In the genomic region with DNA sequence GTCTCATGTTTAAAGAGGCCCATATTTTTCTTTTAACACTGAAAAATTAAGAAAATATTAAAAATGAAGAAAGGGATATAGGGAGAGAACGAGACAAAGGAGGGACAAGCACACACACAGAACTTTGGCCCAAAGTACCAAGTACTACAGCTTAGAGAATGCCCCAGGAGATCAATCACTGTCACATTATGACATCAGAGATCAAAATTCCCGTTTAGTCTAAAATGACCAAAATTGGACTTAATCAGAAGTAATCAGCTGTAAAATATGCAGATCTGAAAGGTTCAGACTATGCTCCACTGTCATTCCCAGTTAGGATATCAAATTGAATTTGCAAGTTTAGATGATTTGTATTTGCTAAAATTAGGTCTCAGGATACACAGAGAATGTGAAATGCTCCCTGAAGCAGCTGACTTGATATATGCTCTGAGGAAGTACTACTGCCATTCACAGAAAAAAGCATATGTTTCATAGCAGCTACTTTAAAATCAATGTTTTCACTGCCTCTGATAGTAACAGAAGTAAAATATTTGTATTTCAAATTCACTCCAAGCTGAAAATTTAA, we compare ENCODE assay signal across 23 cellular contexts.
DNase-seq lines count a peak whose midpoint lies in the region; ATAC-seq, FAIRE-seq and TF ChIP-seq lines count a peak whose summit lies in the region.
"Had no signal": no experiment of that assay in that cellular context is flagged by ENCODE, and none has a peak within 500 bp of the region (broad histone marks: within the 10 kb centered on the region; RNA-seq: fewer than 3 reads in every experiment).

No MANE protein-coding gene starts in this region.

- no peaks in the 10 kb centered on the region for H3K9me3 Mint-ChIP-seq in activated T-helper 1 cell treated with anti-CD3 and anti-CD28 coated beads, Interleukin-12 subunit alpha, Interleukin-12 subunit beta, Interleukin-2, Interleukin-4 antibody, amounts not matched to agents 30 ng/mL and 10 ng/mL and 1 ng/mL, durations not matched to agents 14 hours and 24 hours and 36 hours
- H3K9me3 Mint-ChIP-seq: CD4-positive, CD25-positive, alpha-beta regulatory T cell; CD8-positive, alpha-beta memory T cell; GM23338; HFFc6 had no signal

- no peak overlapping the region; a peak in 1 of 4 replicates for H3K27ac ChIP-seq in SK-N-SH (ENCODE audit: low read depth in 2 of 2, low read length in 1 of 2)
- H3K27ac ChIP-seq in osteoblast (ENCODE audit: low read depth, low read length): no peak overlapping the region
- H3K27ac ChIP-seq: HL-60 had no signal

- ATAC-seq in GM21723 (IDR thresholded peaks at IDR 0.05; ENCODE audit: unreplicated experiment): no peak
- ATAC-seq: GM23338 had no signal

- no peak overlapping the region for H3K9ac ChIP-seq in SK-N-SH

- POLR2A ChIA-PET in SK-N-SH (lab: Yijun Ruan, JAX): no interaction called here

- H2AFZ ChIP-seq in SK-N-SH (ENCODE audit: low read depth): no peak overlapping the region
- H2AFZ ChIP-seq in osteoblast (ENCODE audit: low read length): no peak overlapping the region
- H2AFZ ChIP-seq: GM23338 had no signal

- no peak overlapping the region for H3K4me3 ChIP-seq in SK-N-SH (ENCODE audit: low read depth in 2 of 2, low read length in 1 of 2)
- H3K4me3 ChIP-seq in osteoblast (ENCODE audit: insufficient read depth, low read length): no peak overlapping the region
- H3K4me3 ChIP-seq: GM23338 had no signal

- no peak overlapping the region for H3K4me3 Mint-ChIP-seq in activated T-helper 1 cell treated with anti-CD3 and anti-CD28 coated beads, Interleukin-12 subunit alpha, Interleukin-12 subunit beta, Interleukin-2, Interleukin-4 antibody, amounts not matched to agents 30 ng/mL and 10 ng/mL and 1 ng/mL, durations not matched to agents 14 hours and 24 hours and 36 hours
- H3K4me3 Mint-ChIP-seq: CD4-positive, CD25-positive, alpha-beta regulatory T cell; CD8-positive, alpha-beta memory T cell; GM23338; IgD-negative memory B cell had no signal

- DNase-seq in SK-N-SH: no peak
- peak; percentile 15 for DNase-seq in fibroblast of peridontal ligament (ENCODE audit: extremely low read depth)
- peak; percentile 62 for DNase-seq in osteoblast (ENCODE audit: insufficient read length, low spot score, missing footprints)
- no peak for DNase-seq in NOMO-1 (lab: John Stamatoyannopoulos, UW; ENCODE audit: unreplicated experiment in 2 of 2)
- no peak for DNase-seq in activated T-helper 1 cell treated with anti-CD3 and anti-CD28 coated beads, Interleukin-12 subunit alpha, Interleukin-12 subunit beta, Interleukin-2, Interleukin-4 antibody, amounts not matched to agents 30 ng/mL and 10 ng/mL and 1 ng/mL, durations not matched to agents 14 hours and 24 hours and 36 hours (ENCODE audit: low spot score)
- DNase-seq in GM19239 (ENCODE audit: insufficient read length, low spot score): no peak
- DNase-seq: ACHN; BE2C; C1 segment of cervical spinal cord; CD4-positive, CD25-positive, alpha-beta regulatory T cell; CD8-positive, alpha-beta memory T cell; COR-L47; DMS 273 treated with DMSO at 0.1 percent for 48 hours; GDM1; HCEC 1CT; HFFc6; KG1 had no signal

- TF ChIP-seq RAD21 in SK-N-SH (IDR thresholded peaks at IDR 0.05; ENCODE audit: low read length): no peak

- intact Hi-C loops in activated T-helper 1 cell treated with anti-CD3 and anti-CD28 coated beads, Interleukin-12 subunit alpha, Interleukin-12 subunit beta, Interleukin-2, Interleukin-4 antibody, amounts not matched to agents 30 ng/mL and 10 ng/mL and 1 ng/mL, durations not matched to agents 14 hours and 24 hours and 36 hours (cut with micrococcal nuclease): no loop called here

- no peak for FAIRE-seq in GM19239 (lab: Jason Lieb, UNC)
- FAIRE-seq: A204.1, H54 had no signal

- H4K20me1 ChIP-seq in SK-N-SH (ENCODE audit: insufficient read depth): no peaks in the 10 kb centered on the region
- H4K20me1 ChIP-seq in osteoblast (ENCODE audit: insufficient read depth, low read length): peaks cover 30% of the 10 kb centered on the region

- H3K9me3 ChIP-seq in SK-N-SH (no peaks in the 10 kb centered on the region), osteoblast (ENCODE audit: low read depth, low read length) (no peaks in the 10 kb centered on the region)
- H3K9me3 ChIP-seq: BE2C had no signal

- H3K36me3 ChIP-seq in SK-N-SH (replicated peaks in 1 of 2; ENCODE audit: control insufficient read depth in 1 of 2, insufficient read depth in 2 of 2, low read length in 1 of 2) (no peaks in the 10 kb centered on the region), osteoblast (ENCODE audit: insufficient read depth, low read length) (no peaks in the 10 kb centered on the region)
- H3K36me3 ChIP-seq: BE2C had no signal

- no peaks in the 10 kb centered on the region for H3K36me3 Mint-ChIP-seq in activated T-helper 1 cell treated with anti-CD3 and anti-CD28 coated beads, Interleukin-12 subunit alpha, Interleukin-12 subunit beta, Interleukin-2, Interleukin-4 antibody, amounts not matched to agents 30 ng/mL and 10 ng/mL and 1 ng/mL, durations not matched to agents 14 hours and 24 hours and 36 hours (ENCODE audit: low read depth)
- H3K36me3 Mint-ChIP-seq: CD4-positive, CD25-positive, alpha-beta regulatory T cell had no signal

- 76% methylated on average over 2 of the region's 2 CpGs for WGBS in SK-N-SH (ENCODE audit: low lambda C conversion rate)

- H3K4me1 Mint-ChIP-seq in activated T-helper 1 cell treated with anti-CD3 and anti-CD28 coated beads, Interleukin-12 subunit alpha, Interleukin-12 subunit beta, Interleukin-2, Interleukin-4 antibody, amounts not matched to agents 30 ng/mL and 10 ng/mL and 1 ng/mL, durations not matched to agents 14 hours and 24 hours and 36 hours (ENCODE audit: low read depth): no peaks in the 10 kb centered on the region
- H3K4me1 Mint-ChIP-seq: CD4-positive, CD25-positive, alpha-beta regulatory T cell; CD8-positive, alpha-beta memory T cell; GM23338 had no signal

- H3K4me2 ChIP-seq in SK-N-SH: no peak overlapping the region
- H3K4me2 ChIP-seq in osteoblast (ENCODE audit: insufficient read depth, low read length): no peak overlapping the region
- H3K4me2 ChIP-seq: GM23338 had no signal

- TF ChIP-seq EP300 in SK-N-SH (IDR thresholded peaks at IDR 0.05; ENCODE audit: borderline replicate concordance in 1 of 2, low read depth in 1 of 2, low read length in 1 of 2): no peak

- CTCF ChIA-PET in SK-N-SH (lab: Yijun Ruan, JAX): interaction anchor here (0.5 to 1.3 kb wide), 4 partner anchors 12 to 456 kb away, joined by 3 read pairs; no protein-coding TSS in a partner anchor

- no peak overlapping the region for H3K27ac Mint-ChIP-seq in activated T-helper 1 cell treated with anti-CD3 and anti-CD28 coated beads, Interleukin-12 subunit alpha, Interleukin-12 subunit beta, Interleukin-2, Interleukin-4 antibody, amounts not matched to agents 30 ng/mL and 10 ng/mL and 1 ng/mL, durations not matched to agents 14 hours and 24 hours and 36 hours
- H3K27ac Mint-ChIP-seq: CD4-positive, CD25-positive, alpha-beta regulatory T cell; CD8-positive, alpha-beta memory T cell; GM23338; IgD-negative memory B cell had no signal

- TF ChIP-seq CTCF in SK-N-SH (IDR thresholded peaks at IDR 0.05) (no peak), osteoblast (IDR thresholded peaks at IDR 0.05; ENCODE audit: extremely low read depth, low read depth, low read length) (no peak)

- peaks cover 17% of the 10 kb centered on the region for H3F3A ChIP-seq in SK-N-SH (replicated peaks; ENCODE audit: insufficient read depth)

- no peaks in the 10 kb centered on the region for H3K9me2 ChIP-seq in SK-N-SH

- no peaks in the 10 kb centered on the region for H3K27me3 ChIP-seq in SK-N-SH (ENCODE audit: insufficient read depth)
- no peaks in the 10 kb centered on the region for H3K27me3 ChIP-seq in osteoblast (ENCODE audit: insufficient read depth, low read length)
- H3K27me3 ChIP-seq: BE2C had no signal

- H3K27me3 Mint-ChIP-seq in activated T-helper 1 cell treated with anti-CD3 and anti-CD28 coated beads, Interleukin-12 subunit alpha, Interleukin-12 subunit beta, Interleukin-2, Interleukin-4 antibody, amounts not matched to agents 30 ng/mL and 10 ng/mL and 1 ng/mL, durations not matched to agents 14 hours and 24 hours and 36 hours (ENCODE audit: insufficient read depth): peaks cover 3% of the 10 kb centered on the region
- H3K27me3 Mint-ChIP-seq: CD4-positive, CD25-positive, alpha-beta regulatory T cell; CD8-positive, alpha-beta memory T cell; IgD-negative memory B cell had no signal

- peaks cover 0 to 15% of the 10 kb centered on the region in 2 experiments; a peak in 2 of 4 replicates for H3K4me1 ChIP-seq in SK-N-SH (ENCODE audit: control insufficient read depth in 1 of 2, insufficient read depth in 2 of 2, low read depth in 1 of 2, low read length in 1 of 2)
- peaks cover 8% of the 10 kb centered on the region for H3K4me1 ChIP-seq in osteoblast (ENCODE audit: insufficient read depth, low read length)
- H3K4me1 ChIP-seq: BE2C had no signal

- H3K79me2 ChIP-seq in SK-N-SH (ENCODE audit: insufficient read depth) (peaks cover 29% of the 10 kb centered on the region; the same call in 1 of the 2 replicates), osteoblast (ENCODE audit: insufficient read depth, low read length) (peaks cover 60% of the 10 kb centered on the region)

TF ChIP-seq in SK-N-SH, 30 proteins besides CTCF, POLR2A, EP300 and RAD21 (continues in another document):
- TF ChIP-seq, protein P1, sequence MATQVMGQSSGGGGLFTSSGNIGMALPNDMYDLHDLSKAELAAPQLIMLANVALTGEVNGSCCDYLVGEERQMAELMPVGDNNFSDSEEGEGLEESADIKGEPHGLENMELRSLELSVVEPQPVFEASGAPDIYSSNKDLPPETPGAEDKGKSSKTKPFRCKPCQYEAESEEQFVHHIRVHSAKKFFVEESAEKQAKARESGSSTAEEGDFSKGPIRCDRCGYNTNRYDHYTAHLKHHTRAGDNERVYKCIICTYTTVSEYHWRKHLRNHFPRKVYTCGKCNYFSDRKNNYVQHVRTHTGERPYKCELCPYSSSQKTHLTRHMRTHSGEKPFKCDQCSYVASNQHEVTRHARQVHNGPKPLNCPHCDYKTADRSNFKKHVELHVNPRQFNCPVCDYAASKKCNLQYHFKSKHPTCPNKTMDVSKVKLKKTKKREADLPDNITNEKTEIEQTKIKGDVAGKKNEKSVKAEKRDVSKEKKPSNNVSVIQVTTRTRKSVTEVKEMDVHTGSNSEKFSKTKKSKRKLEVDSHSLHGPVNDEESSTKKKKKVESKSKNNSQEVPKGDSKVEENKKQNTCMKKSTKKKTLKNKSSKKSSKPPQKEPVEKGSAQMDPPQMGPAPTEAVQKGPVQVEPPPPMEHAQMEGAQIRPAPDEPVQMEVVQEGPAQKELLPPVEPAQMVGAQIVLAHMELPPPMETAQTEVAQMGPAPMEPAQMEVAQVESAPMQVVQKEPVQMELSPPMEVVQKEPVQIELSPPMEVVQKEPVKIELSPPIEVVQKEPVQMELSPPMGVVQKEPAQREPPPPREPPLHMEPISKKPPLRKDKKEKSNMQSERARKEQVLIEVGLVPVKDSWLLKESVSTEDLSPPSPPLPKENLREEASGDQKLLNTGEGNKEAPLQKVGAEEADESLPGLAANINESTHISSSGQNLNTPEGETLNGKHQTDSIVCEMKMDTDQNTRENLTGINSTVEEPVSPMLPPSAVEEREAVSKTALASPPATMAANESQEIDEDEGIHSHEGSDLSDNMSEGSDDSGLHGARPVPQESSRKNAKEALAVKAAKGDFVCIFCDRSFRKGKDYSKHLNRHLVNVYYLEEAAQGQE (IDR thresholded peaks at IDR 0.05; ENCODE audit: low read depth, low read length): no peak

Comparison
In these comparisons a context has a peak if more than half of its experiments do, and no peak if none do; other contexts are left out.
1. DNase-seq: peak in fibroblast of peridontal ligament (single experiment) and osteoblast (single experiment); none in SK-N-SH (single experiment), NOMO-1 (0 of 2), activated T-helper 1 cell treated with anti-CD3 and anti-CD28 coated beads, Interleukin-12 subunit alpha, Interleukin-12 subunit beta, Interleukin-2, Interleukin-4 antibody, amounts not matched to agents 30 ng/mL and 10 ng/mL and 1 ng/mL, durations not matched to agents 14 hours and 24 hours and 36 hours (single experiment) and GM19239 (single experiment).